ENCODE assay signal across 20 cellular contexts in genomic region chr10:128633864-128634541, GRCh38.
DNase-seq lines count a peak whose midpoint lies in the region; ATAC-seq and TF ChIP-seq lines count a peak whose summit lies in the region.
"Had no signal": no experiment of that assay in that cellular context is flagged by ENCODE, and none has a peak within 500 bp of the region (broad histone marks: within the 10 kb centered on the region; RNA-seq: fewer than 3 reads in every experiment).

No MANE protein-coding gene starts in this region.

- DNase-seq in SK-N-SH (no peak), WTC11 (ENCODE audit: low spot score) (no peak), left ventricle myocardium inferior (no peak), smooth muscle cell (lab: John Stamatoyannopoulos, UW; ENCODE audit: unreplicated experiment) (no peak), NCI-H774 (lab: John Stamatoyannopoulos, UW) (no peak)
- no peak for DNase-seq in stimulated activated effector memory CD8-positive, alpha-beta T cell treated with anti-CD3 and anti-CD28 coated beads, Interleukin-12 subunit alpha, Interleukin-12 subunit beta, amount 100 ng/mL, for 72 hours (ENCODE audit: low spot score in 2 of 2)
- DNase-seq: activated CD4-positive, alpha-beta T cell treated with anti-CD3 and anti-CD28 coated beads for 1 hour; activated naive CD4-positive, alpha-beta T cell treated with anti-CD3 and anti-CD28 coated beads, Interleukin-2, amount 50 U/mL, for 16 hours; CD8-positive, alpha-beta memory T cell; GDM1; immature natural killer cell; NCI-H1930; NCI-H524; stimulated activated CD4-positive, alpha-beta T cell treated with anti-CD3 and anti-CD28 coated beads, Interleukin-15, amount 100 ng/mL, for 24 hours had no signal

- no peaks in the 10 kb centered on the region for H3K36me3 Mint-ChIP-seq in WTC11
- H3K36me3 Mint-ChIP-seq in stimulated activated effector memory CD8-positive, alpha-beta T cell treated with anti-CD3 and anti-CD28 coated beads, Interleukin-12 subunit alpha, Interleukin-12 subunit beta, amount 100 ng/mL, for 72 hours = no peaks in the 10 kb centered on the region
- H3K36me3 Mint-ChIP-seq: CD8-positive, alpha-beta memory T cell; immature natural killer cell had no signal

- H3F3A ChIP-seq in SK-N-SH (replicated peaks; ENCODE audit: insufficient read depth) (no peaks in the 10 kb centered on the region), smooth muscle cell (ENCODE audit: low read depth) (no peaks in the 10 kb centered on the region)

- H3K4me2 ChIP-seq in SK-N-SH = no peak overlapping the region
- H3K4me2 ChIP-seq in smooth muscle cell = no peak overlapping the region
- H3K4me2 ChIP-seq: A549 had no signal

- POLR2A ChIA-PET in SK-N-SH (lab: Yijun Ruan, JAX) (no interaction called here), WTC11 (lab: Charles Lee) (no interaction called here)

- ATAC-seq in SK-N-SH treated with all-trans-retinoic acid at 6 μM for 48 hours (no peak), WTC11 (peak; percentile 85), HG03139 (IDR thresholded peaks at IDR 0.05; ENCODE audit: unreplicated experiment) (no peak)
- ATAC-seq in stimulated activated effector memory CD8-positive, alpha-beta T cell treated with anti-CD3 and anti-CD28 coated beads, Interleukin-12 subunit alpha, Interleukin-12 subunit beta, amount 100 ng/mL, for 72 hours = no peak
- ATAC-seq: A549, gastroesophageal sphincter had no signal

- H3K27ac ChIP-seq in SK-N-SH (ENCODE audit: low read depth in 2 of 2, low read length in 1 of 2) = no peak overlapping the region
- no peak overlapping the region for H3K27ac ChIP-seq in left ventricle myocardium inferior (replicated peaks)
- H3K27ac ChIP-seq in smooth muscle cell (ENCODE audit: low read depth) = no peak overlapping the region
- H3K27ac ChIP-seq: A549, breast epithelium, gastroesophageal sphincter had no signal

- H3K27me3 ChIP-seq in SK-N-SH (ENCODE audit: insufficient read depth) (no peaks in the 10 kb centered on the region), left ventricle myocardium inferior (ENCODE audit: low read depth) (peaks cover 44% of the 10 kb centered on the region), smooth muscle cell (ENCODE audit: low read depth) (no peaks in the 10 kb centered on the region)
- H3K27me3 ChIP-seq: breast epithelium had no signal

- no peak for TF ChIP-seq CTCF in SK-N-SH (IDR thresholded peaks at IDR 0.05)
- no peak for TF ChIP-seq CTCF in WTC11 (IDR thresholded peaks at IDR 0.05)
- peak; percentile 50 for TF ChIP-seq CTCF in left ventricle myocardium inferior (IDR thresholded peaks at IDR 0.05; ENCODE audit: borderline replicate concordance)
- TF ChIP-seq CTCF in smooth muscle cell (IDR thresholded peaks at IDR 0.05; ENCODE audit: borderline replicate concordance, insufficient read depth, poor library complexity, severe bottlenecking) = peak; percentile 7

- peaks cover 0 to 6% of the 10 kb centered on the region in 2 experiments; a peak in 1 of 4 replicates for H3K4me1 ChIP-seq in SK-N-SH (ENCODE audit: control insufficient read depth in 1 of 2, insufficient read depth in 2 of 2, low read depth in 1 of 2, low read length in 1 of 2)
- H3K4me1 ChIP-seq in left ventricle myocardium inferior = no peaks in the 10 kb centered on the region
- no peaks in the 10 kb centered on the region for H3K4me1 ChIP-seq in smooth muscle cell (ENCODE audit: low read depth)
- H3K4me1 ChIP-seq: A549, breast epithelium had no signal

- peaks cover 35% of the 10 kb centered on the region for H3K4me1 Mint-ChIP-seq in WTC11
- no peaks in the 10 kb centered on the region for H3K4me1 Mint-ChIP-seq in stimulated activated effector memory CD8-positive, alpha-beta T cell treated with anti-CD3 and anti-CD28 coated beads, Interleukin-12 subunit alpha, Interleukin-12 subunit beta, amount 100 ng/mL, for 72 hours
- H3K4me1 Mint-ChIP-seq: CD8-positive, alpha-beta memory T cell; immature natural killer cell had no signal

- H3K27ac Mint-ChIP-seq in WTC11 = no peak overlapping the region
- no peak overlapping the region for H3K27ac Mint-ChIP-seq in stimulated activated effector memory CD8-positive, alpha-beta T cell treated with anti-CD3 and anti-CD28 coated beads, Interleukin-12 subunit alpha, Interleukin-12 subunit beta, amount 100 ng/mL, for 72 hours
- H3K27ac Mint-ChIP-seq: immature natural killer cell; T-helper 1 cell treated with Interleukin-12 subunit alpha and Interleukin-12 subunit beta and Interleukin-4 antibody, amounts not matched to agents 30 μg/mL and 1 μg/mL, for 36 hours had no signal

- no peaks in the 10 kb centered on the region for H3K9me2 ChIP-seq in SK-N-SH

- peak; percentile 50 for TF ChIP-seq RAD21 in SK-N-SH (IDR thresholded peaks at IDR 0.05; ENCODE audit: low read length)

- H3K9ac ChIP-seq in SK-N-SH = no peak overlapping the region
- H3K9ac ChIP-seq in smooth muscle cell (ENCODE audit: low read depth) = no peak overlapping the region

- H2AFZ ChIP-seq in SK-N-SH (ENCODE audit: low read depth) = no peak overlapping the region
- H2AFZ ChIP-seq in smooth muscle cell (ENCODE audit: low read depth) = no peak overlapping the region

- no peaks in the 10 kb centered on the region for H3K27me3 Mint-ChIP-seq in WTC11 (ENCODE audit: low read depth)

- CTCF ChIA-PET in SK-N-SH (lab: Yijun Ruan, JAX) = interaction anchor here (1.0 to 1.2 kb wide), 4 partner anchors 8 to 370 kb away, joined by 3 to 4 read pairs (median 3); no protein-coding TSS in a partner anchor
- CTCF ChIA-PET in WTC11 (lab: Charles Lee) = interaction anchor here (0.7 to 2.2 kb wide), 5 partner anchors 9 to 366 kb away, joined by 3 to 9 read pairs (median 3); no protein-coding TSS in a partner anchor

- no peaks in the 10 kb centered on the region for H3K79me2 ChIP-seq in SK-N-SH (ENCODE audit: insufficient read depth)
- no peaks in the 10 kb centered on the region for H3K79me2 ChIP-seq in smooth muscle cell (ENCODE audit: low read depth)

- peaks cover 10% of the 10 kb centered on the region; the same call in 1 of the 2 replicates for H3K9me3 ChIP-seq in SK-N-SH
- peaks cover 13% of the 10 kb centered on the region for H3K9me3 ChIP-seq in left ventricle myocardium inferior (replicated peaks)
- H3K9me3 ChIP-seq in smooth muscle cell (replicated peaks; ENCODE audit: low read depth) = no peaks in the 10 kb centered on the region

- WGBS in SK-N-SH (ENCODE audit: low lambda C conversion rate) = 19% methylated on average over 6 of the region's 6 CpGs
- 71% methylated on average over 6 of the region's 6 CpGs for WGBS in smooth muscle cell (ENCODE audit: low lambda C conversion rate)

- H3K9me3 Mint-ChIP-seq in WTC11 = peaks cover 5% of the 10 kb centered on the region
- H3K9me3 Mint-ChIP-seq in stimulated activated effector memory CD8-positive, alpha-beta T cell treated with anti-CD3 and anti-CD28 coated beads, Interleukin-12 subunit alpha, Interleukin-12 subunit beta, amount 100 ng/mL, for 72 hours = no peaks in the 10 kb centered on the region
- H3K9me3 Mint-ChIP-seq: immature natural killer cell; T-helper 1 cell treated with Interleukin-12 subunit alpha and Interleukin-12 subunit beta and Interleukin-4 antibody, amounts not matched to agents 30 μg/mL and 1 μg/mL, for 36 hours had no signal

- H4K20me1 ChIP-seq in SK-N-SH (ENCODE audit: insufficient read depth) (no peaks in the 10 kb centered on the region), smooth muscle cell (ENCODE audit: low read depth) (no peaks in the 10 kb centered on the region)

- no peak overlapping the region for H3K4me3 ChIP-seq in SK-N-SH (ENCODE audit: low read depth in 2 of 2, low read length in 1 of 2)
- H3K4me3 ChIP-seq in left ventricle myocardium inferior = no peak overlapping the region
- no peak overlapping the region for H3K4me3 ChIP-seq in smooth muscle cell
- H3K4me3 ChIP-seq: A549, breast epithelium, gastroesophageal sphincter had no signal

- H3K4me3 Mint-ChIP-seq in WTC11 = no peak overlapping the region
- no peak overlapping the region for H3K4me3 Mint-ChIP-seq in stimulated activated effector memory CD8-positive, alpha-beta T cell treated with anti-CD3 and anti-CD28 coated beads, Interleukin-12 subunit alpha, Interleukin-12 subunit beta, amount 100 ng/mL, for 72 hours
- H3K4me3 Mint-ChIP-seq: CD8-positive, alpha-beta memory T cell; immature natural killer cell; T-helper 1 cell treated with Interleukin-12 subunit alpha and Interleukin-12 subunit beta and Interleukin-4 antibody, amounts not matched to agents 30 μg/mL and 1 μg/mL, for 36 hours had no signal

- H3K36me3 ChIP-seq in SK-N-SH (replicated peaks in 1 of 2; ENCODE audit: control insufficient read depth in 1 of 2, insufficient read depth in 2 of 2, low read length in 1 of 2) = no peaks in the 10 kb centered on the region
- no peaks in the 10 kb centered on the region for H3K36me3 ChIP-seq in left ventricle myocardium inferior
- H3K36me3 ChIP-seq in smooth muscle cell (ENCODE audit: low read depth) = no peaks in the 10 kb centered on the region
- H3K36me3 ChIP-seq: breast epithelium, gastroesophageal sphincter had no signal

- intact Hi-C loops in left ventricle myocardium inferior (cut with micrococcal nuclease) = loop anchor here (5.0 kb wide), 1 partner anchor 228 kb away; no protein-coding TSS in a partner anchor

- TF ChIP-seq EP300 in SK-N-SH (IDR thresholded peaks at IDR 0.05; ENCODE audit: borderline replicate concordance in 1 of 2, low read depth in 1 of 2, low read length in 1 of 2) = no peak

TF ChIP-seq in SK-N-SH, 30 proteins besides CTCF, POLR2A, EP300 and RAD21 (continues in another document):
- no peak for TF ChIP-seq JUND (IDR thresholded peaks at IDR 0.05)

TF ChIP-seq in SK-N-SH treated with all-trans-retinoic acid at 6 μM for 48 hours, 23 proteins besides CTCF, POLR2A, EP300 and RAD21 (continues in another document):
- TF ChIP-seq RARB (CRISPR knock-in tag; IDR thresholded peaks at IDR 0.05) = no peak

TF ChIP-seq in WTC11, 78 proteins besides CTCF, POLR2A, EP300 and RAD21 (continues in another document):
- TF ChIP-seq ZBTB21 (CRISPR knock-in tag; IDR thresholded peaks at IDR 0.05; ENCODE audit: borderline replicate concordance) = no peak
- no peak for TF ChIP-seq ZBTB43 (CRISPR knock-in tag; IDR thresholded peaks at IDR 0.05)
- no peak for TF ChIP-seq MXD4 (CRISPR knock-in tag; IDR thresholded peaks at IDR 0.05; ENCODE audit: borderline replicate concordance)

Comparison
In these comparisons a context has a peak if more than half of its experiments do, and no peak if none do; other contexts are left out.
1. CTCF ChIP-seq: peak in left ventricle myocardium inferior (single experiment) and smooth muscle cell (single experiment); none in SK-N-SH (single experiment) and WTC11 (single experiment).